In the genomic region with DNA sequence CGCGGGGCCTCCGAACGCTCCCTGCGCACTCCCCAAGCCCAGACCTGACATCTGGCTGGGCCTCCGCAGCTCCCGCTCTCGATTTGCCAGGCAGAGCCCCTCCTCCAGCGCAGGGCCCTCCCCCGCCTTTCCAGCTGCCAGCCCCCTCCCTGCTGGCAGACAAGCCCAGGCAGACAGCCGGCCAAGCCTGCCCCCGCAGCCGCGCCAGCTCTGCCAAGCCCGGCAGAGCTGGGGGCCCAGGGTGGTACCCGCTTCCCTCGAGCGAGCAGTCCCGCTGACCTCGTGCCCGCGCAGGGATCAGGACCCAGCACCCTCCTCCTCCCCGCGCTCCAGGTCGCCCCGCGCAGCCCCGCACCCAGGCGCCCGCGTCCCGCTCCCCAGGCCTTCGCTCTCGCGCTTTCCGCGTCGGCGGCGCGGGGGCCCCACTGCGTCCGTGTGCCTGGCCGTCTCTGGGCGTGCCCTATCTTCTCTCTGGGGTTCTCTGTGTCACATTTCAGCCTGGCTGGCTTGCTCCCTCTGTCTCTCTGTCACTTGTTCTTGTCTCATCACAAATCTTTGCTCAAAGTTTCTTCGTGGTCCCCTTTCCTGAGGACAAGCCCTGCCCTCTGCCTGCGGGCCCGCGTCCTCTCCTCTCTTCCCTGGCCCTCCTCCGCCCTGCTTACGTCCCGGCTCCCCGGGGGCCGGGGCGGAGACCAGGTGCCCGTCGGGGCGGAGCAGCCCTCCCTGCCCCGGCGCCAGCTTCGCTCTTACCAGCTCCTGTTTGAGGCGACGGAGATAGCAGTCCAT, we compare ENCODE assay signal across 8 cellular contexts. TPM values are rescaled to one million over a fixed set of nuclear protein-coding genes. Genes with fewer than 3 reads are reported as not detected.
DNase-seq lines count a peak whose midpoint lies in the region; ATAC-seq lines count a peak whose summit lies in the region.

No MANE protein-coding gene starts in this region.

- CTCF ChIA-PET in activated CD8-positive, alpha-beta T cell treated with anti-CD3 and anti-CD28 coated beads, Interleukin-2, amount 10 ng/mL, durations not matched to agents 7 days and 5 days (lab: Charles Lee), result interaction anchor here (0.9 to 6.7 kb wide), 12 partner anchors 9 to 263 kb away, joined by 3 to 45 read pairs (median 4); a partner anchor contains a TSS

- no peaks in the 10 kb centered on the region for H3K9me3 Mint-ChIP-seq in activated CD8-positive, alpha-beta T cell treated with anti-CD3 and anti-CD28 coated beads, Interleukin-2, amount 10 ng/mL, durations not matched to agents 7 days and 5 days (ENCODE audit: insufficient read depth)

- no peaks in the 10 kb centered on the region for H3K9me3 ChIP-seq in esophagus (ENCODE audit: control insufficient read depth in 2 of 2, insufficient read depth in 1 of 2, low read depth in 1 of 2, low read length in 1 of 2)

- ATAC-seq in GM19023 (IDR thresholded peaks at IDR 0.05; ENCODE audit: unreplicated experiment) (peak; percentile 47), HG03108 (IDR thresholded peaks at IDR 0.05; ENCODE audit: unreplicated experiment) (peak; percentile 36)
- ATAC-seq in activated CD8-positive, alpha-beta T cell treated with anti-CD3 and anti-CD28 coated beads, Interleukin-2, amount 10 ng/mL, durations not matched to agents 7 days and 5 days, result peak; percentile 66

- peaks cover 0 to 16% of the 10 kb centered on the region in 2 donors for H3K4me1 ChIP-seq in esophagus (ENCODE audit: control insufficient read depth in 2 of 2, insufficient read depth in 2 of 2, low read length in 1 of 2)

- DNase-seq in CD1c-positive myeloid dendritic cell (ENCODE audit: extremely low spot score), result peak; percentile 61
- peak; percentile 44 for DNase-seq in NCI-H460 (ENCODE audit: extremely low read depth, low read depth)
- peak; percentile 63 for DNase-seq in activated CD8-positive, alpha-beta T cell treated with anti-CD3 and anti-CD28 coated beads, Interleukin-2, amount 10 ng/mL, durations not matched to agents 7 days and 5 days
- DNase-seq in mucosa of gallbladder (ENCODE audit: low spot score), result peak; percentile 35

- peak overlapping the region; percentile 75 for H3K27ac Mint-ChIP-seq in activated CD8-positive, alpha-beta T cell treated with anti-CD3 and anti-CD28 coated beads, Interleukin-2, amount 10 ng/mL, durations not matched to agents 7 days and 5 days

- peaks cover 21% of the 10 kb centered on the region for H3K4me1 Mint-ChIP-seq in activated CD8-positive, alpha-beta T cell treated with anti-CD3 and anti-CD28 coated beads, Interleukin-2, amount 10 ng/mL, durations not matched to agents 7 days and 5 days (ENCODE audit: low read depth)

- peak overlapping the region; percentile 52 to 58 for H3K4me3 ChIP-seq in esophagus (ENCODE audit: low read depth in 1 of 2, low read length in 2 of 2)

- peaks cover 0 to 8% of the 10 kb centered on the region in 2 donors for H3K36me3 ChIP-seq in esophagus (ENCODE audit: control insufficient read depth in 2 of 2, insufficient read depth in 2 of 2, low read length in 1 of 2)

- no peaks in the 10 kb centered on the region for H3K36me3 Mint-ChIP-seq in activated CD8-positive, alpha-beta T cell treated with anti-CD3 and anti-CD28 coated beads, Interleukin-2, amount 10 ng/mL, durations not matched to agents 7 days and 5 days (ENCODE audit: low read depth)

- peaks cover 43% of the 10 kb centered on the region for H3K27me3 Mint-ChIP-seq in activated CD8-positive, alpha-beta T cell treated with anti-CD3 and anti-CD28 coated beads, Interleukin-2, amount 10 ng/mL, durations not matched to agents 7 days and 5 days (ENCODE audit: low read depth)

- 0 to 1% methylated on average over 55 to 63 of the region's 63 CpGs for WGBS in esophagus, 2 donors

- H3K4me3 Mint-ChIP-seq in activated CD8-positive, alpha-beta T cell treated with anti-CD3 and anti-CD28 coated beads, Interleukin-2, amount 10 ng/mL, durations not matched to agents 7 days and 5 days, result peak overlapping the region; percentile 80

- POLR2A ChIA-PET in activated CD8-positive, alpha-beta T cell treated with anti-CD3 and anti-CD28 coated beads, Interleukin-2, amount 10 ng/mL, durations not matched to agents 7 days and 5 days (lab: Charles Lee), result interaction anchor here (0.5 to 2.4 kb wide), 9 partner anchors 9 to 599 kb away, joined by 3 to 12 read pairs (median 3); a partner anchor contains a TSS

- H3K27ac ChIP-seq in esophagus (ENCODE audit: low read depth in 2 of 2, low read length in 1 of 2) (peak overlapping the region; percentile 84 to 88), temporal lobe (ENCODE audit: low read depth, low read length) (peak overlapping the region; percentile 83)

- H3K27me3 ChIP-seq in esophagus (ENCODE audit: control insufficient read depth in 1 of 2, insufficient read depth in 2 of 2, low read length in 2 of 2), result no peaks in the 10 kb centered on the region

RNA-seq across cellular contexts. Expression of a gene that starts 0.6 kb away (rescaled TPM):
- total RNA-seq in NCI-H460 (2014; rRNA removed; shearing (Covaris generic)), result 0.67 and 1.6 TPM in 2 replicates
- 0.47 and 14.7 TPM in 2 replicates for polyA plus RNA-seq in NCI-H460 (2014; cell fraction: nucleus; rRNA removed)
- total RNA-seq in activated CD8-positive, alpha-beta T cell treated with anti-CD3 and anti-CD28 coated beads, Interleukin-2, amount 10 ng/mL, durations not matched to agents 7 days and 5 days, result 1 to 10 TPM; 4.1 to 4.3 TPM
- 1 to 10 TPM; 1.2 to 3.0 TPM for polyA plus RNA-seq in esophagus
- total RNA-seq in mucosa of gallbladder (4.9 TPM), temporal lobe (2.7 TPM)

RNA-seq across cellular contexts. Expression of a gene that starts 17.1 kb away (rescaled TPM):
- total RNA-seq in NCI-H460 (2014; rRNA removed; shearing (Covaris generic)), result 15.7 and 15.9 TPM in 2 replicates
- polyA plus RNA-seq in NCI-H460 (2014; cell fraction: nucleus; rRNA removed), result 14.4 and 21.9 TPM in 2 replicates
- total RNA-seq in activated CD8-positive, alpha-beta T cell treated with anti-CD3 and anti-CD28 coated beads, Interleukin-2, amount 10 ng/mL, durations not matched to agents 7 days and 5 days, result 10 to 100 TPM; 18.1 to 18.9 TPM
- 1 to 10 TPM; 3.2 to 4.2 TPM for polyA plus RNA-seq in esophagus
- 8.4 TPM for total RNA-seq in mucosa of gallbladder
- 17.0 TPM for total RNA-seq in temporal lobe

Comparison
In these comparisons a context has a peak if more than half of its experiments do, and no peak if none do; other contexts are left out.
1. Peak in every context shown above with its lines: DNase-seq, ATAC-seq, H3K4me3 ChIP-seq and H3K27ac ChIP-seq.